ENCODE assay signal across 19 cellular contexts in the genomic region with DNA sequence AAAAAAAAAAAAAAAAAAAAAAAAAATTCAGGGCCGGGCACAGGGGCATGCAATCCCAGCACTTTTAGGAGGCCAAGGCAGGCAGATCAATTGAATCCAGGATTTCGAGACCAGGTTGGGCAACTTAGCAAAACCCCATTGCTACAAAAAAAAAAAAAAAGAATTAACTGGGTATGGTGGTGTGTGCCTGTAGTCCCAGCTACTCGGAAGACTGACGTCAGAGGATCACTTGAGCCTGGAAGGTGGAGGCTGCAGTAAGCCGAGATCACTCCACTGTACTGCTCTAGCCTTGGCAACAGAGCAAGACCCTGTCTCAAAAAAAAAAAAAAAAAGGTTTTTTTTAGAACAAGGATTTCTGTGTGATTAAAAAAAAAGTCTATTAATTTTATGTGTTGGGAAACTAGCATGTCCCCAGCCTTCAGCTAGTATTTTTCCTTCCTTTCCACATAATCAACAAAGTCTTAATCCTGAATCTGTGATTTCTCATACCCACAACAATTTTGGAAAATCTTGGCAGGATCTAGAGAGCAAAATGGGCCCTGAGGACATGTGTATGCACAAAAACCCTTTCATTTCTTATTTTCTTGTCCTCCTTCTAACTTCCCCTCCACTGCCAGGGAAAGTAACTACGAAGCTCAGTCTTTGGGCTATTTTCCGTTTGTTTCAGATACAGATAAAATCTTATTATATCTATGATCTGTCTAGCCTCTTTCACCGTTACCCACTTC. TPM values are rescaled to one million over a fixed set of nuclear protein-coding genes. Genes with fewer than 3 reads are reported as not detected.
DNase-seq lines count a peak whose midpoint lies in the region; ATAC-seq and TF ChIP-seq lines count a peak whose summit lies in the region.
"Had no signal": no experiment of that assay in that cellular context is flagged by ENCODE, and none has a peak within 500 bp of the region (broad histone marks: within the 10 kb centered on the region; RNA-seq: fewer than 3 reads in every experiment).

No MANE protein-coding gene starts in this region.

- H2AFZ ChIP-seq in osteoblast (ENCODE audit: low read length), result no peak overlapping the region

- H3K27me3 ChIP-seq in right atrium auricular region, result no peaks in the 10 kb centered on the region
- no peaks in the 10 kb centered on the region for H3K27me3 ChIP-seq in gastrocnemius medialis
- no peaks in the 10 kb centered on the region for H3K27me3 ChIP-seq in osteoblast (ENCODE audit: insufficient read depth, low read length)
- H3K27me3 ChIP-seq: foreskin keratinocyte, neutrophil, upper lobe of left lung had no signal

- ATAC-seq in Right ventricle myocardium inferior (peak; percentile 69), gastrocnemius medialis (no peak), GM18858 (IDR thresholded peaks at IDR 0.05; ENCODE audit: unreplicated experiment) (no peak), HG03108 (IDR thresholded peaks at IDR 0.05; ENCODE audit: unreplicated experiment) (no peak)
- ATAC-seq: foreskin keratinocyte; stimulated activated memory B cell treated with anti-CD40 and anti-IgM and Interleukin-4, amounts not matched to agents 10 μg/mL and 1 μg/mL and 100 μg/mL, for 72 hours had no signal

- H3K4me3 ChIP-seq in right atrium auricular region (no peak overlapping the region), gastrocnemius medialis (no peak overlapping the region), osteoblast (ENCODE audit: insufficient read depth, low read length) (no peak overlapping the region)
- H3K4me3 ChIP-seq: coronary artery, upper lobe of left lung had no signal

- H3K9me3 ChIP-seq in right atrium auricular region (no peaks in the 10 kb centered on the region), gastrocnemius medialis (no peaks in the 10 kb centered on the region), osteoblast (ENCODE audit: low read depth, low read length) (no peaks in the 10 kb centered on the region)
- H3K9me3 ChIP-seq: neutrophil, upper lobe of left lung had no signal

- no peak for TF ChIP-seq POLR2A in gastrocnemius medialis (IDR thresholded peaks at IDR 0.05)

- no peaks in the 10 kb centered on the region for H4K20me1 ChIP-seq in osteoblast (ENCODE audit: insufficient read depth, low read length)

- in situ Hi-C loops in gastrocnemius medialis (cut with MboI; ENCODE audit: low sequenced_read_pairs in 4 of 4), result loop anchor here in 1 of 4 donors (5.0 kb wide), 1 partner anchor 52 kb away; no protein-coding TSS in a partner anchor

- no peaks in the 10 kb centered on the region for H3K79me2 ChIP-seq in osteoblast (ENCODE audit: insufficient read depth, low read length)

- no peak overlapping the region for H3K4me2 ChIP-seq in osteoblast (ENCODE audit: insufficient read depth, low read length)

- peaks cover 0 to 26% of the 10 kb centered on the region in 2 donors for H3K4me1 ChIP-seq in right atrium auricular region
- peaks cover 1 to 16% of the 10 kb centered on the region in 2 donors for H3K4me1 ChIP-seq in gastrocnemius medialis
- peaks cover 9% of the 10 kb centered on the region for H3K4me1 ChIP-seq in osteoblast (ENCODE audit: insufficient read depth, low read length)
- H3K4me1 ChIP-seq: foreskin keratinocyte had no signal

- H3K36me3 ChIP-seq in right atrium auricular region (no peaks in the 10 kb centered on the region), gastrocnemius medialis (peaks cover 0 to 7% of the 10 kb centered on the region in 2 donors), osteoblast (ENCODE audit: insufficient read depth, low read length) (no peaks in the 10 kb centered on the region)

- DNase-seq in Right ventricle myocardium inferior (ENCODE audit: missing footprints), result no peak
- DNase-seq in cardiac septum (ENCODE audit: low spot score), result no peak
- DNase-seq in right atrium auricular region (ENCODE audit: low spot score), result no peak
- no peak for DNase-seq in gastrocnemius medialis
- DNase-seq in mucosa of gallbladder (ENCODE audit: low spot score), result no peak
- DNase-seq in osteoblast (ENCODE audit: insufficient read length, low spot score, missing footprints), result no peak
- DNase-seq: activated naive CD4-positive, alpha-beta T cell treated with Interleukin-2 at 50 U/mL for 16 hours; COR-L47; EL; foreskin keratinocyte; NCI-H1417 treated with DMSO at 0.1 percent for 48 hours; NCI-H510A treated with DMSO at 0.1 percent for 48 hours; retina; upper lobe of left lung had no signal

- intact Hi-C loops in Right ventricle myocardium inferior (cut with DNase I) (no loop called here), cardiac septum (cut with DNase I) (no loop called here), gastrocnemius medialis (cut with DNase I; ENCODE audit: low total_unique reads) (no loop called here)

- TF ChIP-seq CTCF in right atrium auricular region (IDR thresholded peaks at IDR 0.05) (no peak), gastrocnemius medialis (IDR thresholded peaks at IDR 0.05 in 4 of 5, conservative IDR thresholded peaks at IDR 0.05 in 1 of 5) (no peak), osteoblast (IDR thresholded peaks at IDR 0.05; ENCODE audit: extremely low read depth, low read depth, low read length) (no peak)

- H3K27ac ChIP-seq in right atrium auricular region (peak overlapping the region; percentile 63 to 69), gastrocnemius medialis (peak overlapping the region; percentile 31 to 51 (median 40)), osteoblast (ENCODE audit: low read depth, low read length) (no peak overlapping the region)
- H3K27ac ChIP-seq: foreskin keratinocyte, neutrophil, upper lobe of left lung had no signal

RNA-seq across cellular contexts. Expression of a gene that starts 5.7 kb away (rescaled TPM):
- 14.8 TPM for total RNA-seq in Right ventricle myocardium inferior
- total RNA-seq in cardiac septum, result 18.0 TPM
- total RNA-seq in right atrium auricular region, result 10 to 100 TPM; 16.8 to 22.0 TPM
- total RNA-seq in gastrocnemius medialis, result 10 to 100 TPM; 17.3 to 24.3 (median 20.7) TPM
- total RNA-seq in mucosa of gallbladder, result 42.1 TPM
- total RNA-seq in osteoblast, result 29.7 and 30.4 TPM in 2 replicates

RNA-seq across cellular contexts. Expression of a gene that starts 17.5 kb away (rescaled TPM):
- total RNA-seq in Right ventricle myocardium inferior, result 3.5 TPM
- total RNA-seq in cardiac septum, result 2.9 TPM
- 1 to 10 TPM; 2.3 to 3.3 TPM for total RNA-seq in right atrium auricular region
- total RNA-seq in gastrocnemius medialis, result 1 to 10 TPM; 1.2 to 6.9 (median 3.3) TPM
- 4.7 TPM for total RNA-seq in mucosa of gallbladder
- total RNA-seq in osteoblast, result 5.8 and 6.2 TPM in 2 replicates

RNA-seq across cellular contexts. Expression of a gene that starts 17.8 kb away (rescaled TPM):
- 39.4 TPM for total RNA-seq in Right ventricle myocardium inferior
- total RNA-seq in cardiac septum, result 43.4 TPM
- 10 to 100 TPM; 54.5 to 80.2 TPM for total RNA-seq in right atrium auricular region
- total RNA-seq in gastrocnemius medialis, result 10 to 100 TPM; 33.4 to 76.0 (median 67.0) TPM
- 91.0 TPM for total RNA-seq in mucosa of gallbladder
- total RNA-seq in osteoblast, result 70.9 and 71.9 TPM in 2 replicates
